In genomic region chr2:145032791-145033190, GRCh38 we compare ENCODE assay signal across 18 cellular contexts.
DNase-seq lines count a peak whose midpoint lies in the region; ATAC-seq and TF ChIP-seq lines count a peak whose summit lies in the region.
"Had no signal": no experiment of that assay in that cellular context is flagged by ENCODE, and none has a peak within 500 bp of the region (broad histone marks: within the 10 kb centered on the region; RNA-seq: fewer than 3 reads in every experiment).

No MANE protein-coding gene starts in this region.

- no peak for TF ChIP-seq CTCF in WTC11 (IDR thresholded peaks at IDR 0.05)

- H3K27me3 ChIP-seq in mesendoderm (ENCODE audit: insufficient read depth, low read length, poor library complexity) = no peaks in the 10 kb centered on the region
- H3K27me3 ChIP-seq: BLaER1 had no signal

- H3K27ac Mint-ChIP-seq in WTC11 = no peak overlapping the region
- no peak overlapping the region for H3K27ac Mint-ChIP-seq in stimulated activated naive CD8-positive, alpha-beta T cell treated with anti-CD3 and anti-CD28 coated beads, Interleukin-15, amount 100 ng/mL, for 72 hours
- H3K27ac Mint-ChIP-seq: B cell; CD4-positive, CD25-positive, alpha-beta regulatory T cell; CD8-positive, alpha-beta T cell; HFFc6 had no signal

- no peak overlapping the region for H3K56ac ChIP-seq in mesendoderm (ENCODE audit: low read length)

- H4K8ac ChIP-seq in mesendoderm (ENCODE audit: low read depth, low read length) = no peak overlapping the region

- no peak overlapping the region for H3K4ac ChIP-seq in mesendoderm (ENCODE audit: low read depth, low read length)

- no peak overlapping the region for H3K4me3 Mint-ChIP-seq in WTC11
- H3K4me3 Mint-ChIP-seq in stimulated activated naive CD8-positive, alpha-beta T cell treated with anti-CD3 and anti-CD28 coated beads, Interleukin-15, amount 100 ng/mL, for 72 hours = no peak overlapping the region
- H3K4me3 Mint-ChIP-seq: B cell; CD4-positive, CD25-positive, alpha-beta regulatory T cell; CD8-positive, alpha-beta T cell; HFFc6 had no signal

- H3K79me1 ChIP-seq in mesendoderm (ENCODE audit: low read length) = no peaks in the 10 kb centered on the region

- no peak overlapping the region for H2BK5ac ChIP-seq in mesendoderm (ENCODE audit: low read length)

- DNase-seq in EH (ENCODE audit: low read depth) (peak; percentile 48), WTC11 (ENCODE audit: low spot score) (no peak), mesendoderm (peak; percentile 61), NCI-H2107 treated with DMSO at 0.1 percent for 48 hours (lab: John Stamatoyannopoulos, UW; ENCODE audit: unreplicated experiment) (no peak)
- DNase-seq in stimulated activated naive CD8-positive, alpha-beta T cell treated with anti-CD3 and anti-CD28 coated beads, Interleukin-15, amount 100 ng/mL, for 72 hours = no peak
- DNase-seq: Caco-2; CD4-positive, CD25-positive, alpha-beta regulatory T cell; CD8-positive, alpha-beta T cell; DMS 273 treated with DMSO at 0.1 percent for 48 hours; DMS53; DMS79 treated with DMSO at 0.1 percent for 48 hours; GOT3; HFFc6 had no signal

- ATAC-seq in WTC11 = 0 out of 2 replicates have a peak, but pooled peaks have one; percentile 24
- no peak for ATAC-seq in stimulated activated naive CD8-positive, alpha-beta T cell treated with anti-CD3 and anti-CD28 coated beads, Interleukin-15, amount 100 ng/mL, for 72 hours
- ATAC-seq in GM21576 (IDR thresholded peaks at IDR 0.05; ENCODE audit: unreplicated experiment) = no peak
- ATAC-seq: CD8-positive, alpha-beta T cell had no signal

- CTCF ChIA-PET in WTC11 (lab: Charles Lee) = no interaction called here

- no CpG with 5 or more reads among the region's 2 CpGs for WGBS in mesendoderm (ENCODE audit: extremely low coverage, insufficient coverage, low lambda C conversion rate)

- no peaks in the 10 kb centered on the region for H3K9me3 Mint-ChIP-seq in WTC11
- no peaks in the 10 kb centered on the region for H3K9me3 Mint-ChIP-seq in stimulated activated naive CD8-positive, alpha-beta T cell treated with anti-CD3 and anti-CD28 coated beads, Interleukin-15, amount 100 ng/mL, for 72 hours
- H3K9me3 Mint-ChIP-seq: CD8-positive, alpha-beta T cell; HFFc6 had no signal

- no peaks in the 10 kb centered on the region for H3K36me3 Mint-ChIP-seq in WTC11
- H3K36me3 Mint-ChIP-seq: CD4-positive, CD25-positive, alpha-beta regulatory T cell; CD8-positive, alpha-beta T cell had no signal

- H3K27ac ChIP-seq in mesendoderm (ENCODE audit: low read depth, low read length) = no peak overlapping the region
- H3K27ac ChIP-seq: BLaER1, C4-2B had no signal

- no peak overlapping the region for H3K23ac ChIP-seq in mesendoderm (ENCODE audit: low read length)

- H3K4me1 ChIP-seq in mesendoderm (ENCODE audit: control insufficient read depth, low read depth, low read length) = no peaks in the 10 kb centered on the region
- H3K4me1 ChIP-seq: Caco-2, HAP-1 had no signal

- POLR2A ChIA-PET in WTC11 (lab: Charles Lee) = no interaction called here

- no peak overlapping the region for H3K4me3 ChIP-seq in mesendoderm (ENCODE audit: low read length)
- H3K4me3 ChIP-seq: BLaER1, HAP-1 had no signal

- H4K5ac ChIP-seq in mesendoderm (ENCODE audit: low read length) = no peak overlapping the region

- H3K36me3 ChIP-seq in mesendoderm (ENCODE audit: control insufficient read depth, insufficient read depth, low read length) = no peaks in the 10 kb centered on the region
- H3K36me3 ChIP-seq: BLaER1, HAP-1 had no signal

- H3K79me2 ChIP-seq in mesendoderm (ENCODE audit: control insufficient read depth, insufficient read depth, low read length) = no peaks in the 10 kb centered on the region

- peaks cover 8% of the 10 kb centered on the region; the same call in 1 of the 2 replicates for H3K4me1 Mint-ChIP-seq in WTC11
- no peaks in the 10 kb centered on the region for H3K4me1 Mint-ChIP-seq in stimulated activated naive CD8-positive, alpha-beta T cell treated with anti-CD3 and anti-CD28 coated beads, Interleukin-15, amount 100 ng/mL, for 72 hours
- H3K4me1 Mint-ChIP-seq: B cell; CD4-positive, CD25-positive, alpha-beta regulatory T cell had no signal

- no peak overlapping the region for H3K18ac ChIP-seq in mesendoderm (ENCODE audit: low read length)

- no peak overlapping the region for H2BK120ac ChIP-seq in mesendoderm (ENCODE audit: low read depth, low read length)

- no peak overlapping the region for H3K9ac ChIP-seq in mesendoderm (ENCODE audit: low read length)
- H3K9ac ChIP-seq: BLaER1 had no signal

- no peak overlapping the region for H2AK5ac ChIP-seq in mesendoderm (ENCODE audit: low read length)

- H3K4me2 ChIP-seq in mesendoderm (ENCODE audit: low read length) = no peak overlapping the region
- H3K4me2 ChIP-seq: BLaER1 had no signal

- no peaks in the 10 kb centered on the region for H3K27me3 Mint-ChIP-seq in WTC11 (ENCODE audit: low read depth)
- H3K27me3 Mint-ChIP-seq in stimulated activated naive CD8-positive, alpha-beta T cell treated with anti-CD3 and anti-CD28 coated beads, Interleukin-15, amount 100 ng/mL, for 72 hours = no peaks in the 10 kb centered on the region
- H3K27me3 Mint-ChIP-seq: B cell; CD4-positive, CD25-positive, alpha-beta regulatory T cell had no signal

- no peak overlapping the region for H2BK15ac ChIP-seq in mesendoderm (replicated peaks; ENCODE audit: low read depth)

TF ChIP-seq in WTC11, 78 proteins besides CTCF, POLR2A, EP300 and RAD21:
- TF ChIP-seq ELF4 (CRISPR knock-in tag; IDR thresholded peaks at IDR 0.05; ENCODE audit: low read depth) = no peak
- TF ChIP-seq ZNF396 (CRISPR knock-in tag; IDR thresholded peaks at IDR 0.05; ENCODE audit: borderline replicate concordance) = no peak

Comparison
In these comparisons a context has a peak if more than half of its experiments do, and no peak if none do; other contexts are left out.
1. DNase-seq: peak in EH (single experiment) and mesendoderm (single experiment); none in WTC11 (single experiment), stimulated activated naive CD8-positive, alpha-beta T cell treated with anti-CD3 and anti-CD28 coated beads, Interleukin-15, amount 100 ng/mL, for 72 hours (0 of 2) and NCI-H2107 treated with DMSO at 0.1 percent for 48 hours (single experiment).